In genomic region chr11:66467756-66468155, GRCh38 we compare ENCODE assay signal across 8 cellular contexts. TPM values are rescaled to one million over a fixed set of nuclear protein-coding genes. Genes with fewer than 3 reads are reported as not detected.
DNase-seq lines count a peak whose midpoint lies in the region; ATAC-seq and TF ChIP-seq lines count a peak whose summit lies in the region.

No MANE protein-coding gene starts in this region.

- peak overlapping the region; percentile 75 for H3K4me3 Mint-ChIP-seq in MCF 10A (ENCODE audit: unreplicated experiment)
- peak overlapping the region; percentile 85 for H3K4me3 Mint-ChIP-seq in mesothelial cell of epicardium

- H3K27me3 Mint-ChIP-seq in MCF 10A (ENCODE audit: insufficient read depth, unreplicated experiment) (no peaks in the 10 kb centered on the region), mesothelial cell of epicardium (ENCODE audit: low read depth) (no peaks in the 10 kb centered on the region)

- POLR2A ChIA-PET in MCF 10A (lab: Yijun Ruan, JAX): interaction anchor here (1.0 to 5.3 kb wide), 4 partner anchors 8 to 43 kb away, joined by 3 to 65 read pairs (median 6); partner anchors contain the start of genes BBS1, DPP3 and MRPL11

- H3K27ac Mint-ChIP-seq in MCF 10A (ENCODE audit: low read depth, unreplicated experiment) (peak overlapping the region; percentile 5), mesothelial cell of epicardium (peak overlapping the region; percentile 80)

- H3K36me3 Mint-ChIP-seq in MCF 10A (ENCODE audit: insufficient read depth, unreplicated experiment) (peaks cover 16% of the 10 kb centered on the region), mesothelial cell of epicardium (no peaks in the 10 kb centered on the region)

- no peak for ATAC-seq in GM21423 (IDR thresholded peaks at IDR 0.05; ENCODE audit: unreplicated experiment)
- no peak for ATAC-seq in HG03571 (IDR thresholded peaks at IDR 0.05; ENCODE audit: unreplicated experiment)

- TF ChIP-seq CTCF in MCF 10A (IDR thresholded peaks at IDR 0.05; ENCODE audit: unreplicated experiment) (no peak), mesothelial cell of epicardium (IDR thresholded peaks at IDR 0.05; ENCODE audit: unreplicated experiment) (no peak)

- no TSS peak for BruUV-seq in MCF 10A (replicated peaks; lab: Mats Ljungman, UMichigan)

- DNase-seq in SIG-M5 treated with dmso at 0.1 percent for 504 hours (lab: John Stamatoyannopoulos, UW; ENCODE audit: unreplicated experiment): peak; percentile 77
- DNase-seq in SIG-M5 (lab: John Stamatoyannopoulos, UW): no peak
- peak; percentile 7 for DNase-seq in NCI-H774 (lab: John Stamatoyannopoulos, UW)
- no peak for DNase-seq in MCF 10A (ENCODE audit: unreplicated experiment)
- DNase-seq in mesothelial cell of epicardium (ENCODE audit: low spot score in 2 of 2, unreplicated experiment in 2 of 2): no peak
- DNase-seq in A172 (ENCODE audit: low spot score): no peak

- H3K4me1 Mint-ChIP-seq in MCF 10A (ENCODE audit: insufficient read depth, unreplicated experiment) (no peaks in the 10 kb centered on the region), mesothelial cell of epicardium (peaks cover 6% of the 10 kb centered on the region)

- intact Hi-C loops in MCF 10A (cut with micrococcal nuclease): no loop called here

- H3K9me3 Mint-ChIP-seq in MCF 10A (ENCODE audit: unreplicated experiment) (no peaks in the 10 kb centered on the region), mesothelial cell of epicardium (peaks cover 9% of the 10 kb centered on the region)

- CTCF ChIA-PET in MCF 10A (lab: Yijun Ruan, JAX): interaction anchor here (0.6 to 0.7 kb wide), 2 partner anchors 119 to 135 kb away, joined by 3 to 5 read pairs; no protein-coding TSS in a partner anchor

RNA-seq across cellular contexts. Expression of gene PELI3, which starts 1.1 kb away (rescaled TPM):
- total RNA-seq in MCF 10A (2022): 5.0 and 6.1 TPM in 2 replicates
- total RNA-seq in mesothelial cell of epicardium: 17.3 to 18.2 TPM (median 17.9 TPM) in 3 replicates
- 13.3 and 16.1 TPM in 2 replicates for total RNA-seq in A172 (2014; rRNA removed; shearing (Covaris generic))

RNA-seq across cellular contexts. Expression of gene DPP3, which starts 12.5 kb away (rescaled TPM):
- total RNA-seq in MCF 10A (2022) (34.4 and 40.9 TPM in 2 replicates), mesothelial cell of epicardium (40.8 to 47.2 TPM (median 42.9 TPM) in 3 replicates)
- 76.7 and 79.7 TPM in 2 replicates for total RNA-seq in A172 (2014; rRNA removed; shearing (Covaris generic))

RNA-seq across cellular contexts. Expression of gene MRPL11, which starts 29.1 kb away (rescaled TPM):
- total RNA-seq in MCF 10A (2022): 65.5 and 69.1 TPM in 2 replicates
- 49.0 to 53.1 TPM (median 49.7 TPM) in 3 replicates for total RNA-seq in mesothelial cell of epicardium
- 80.0 and 127 TPM in 2 replicates for total RNA-seq in A172 (2014; rRNA removed; shearing (Covaris generic))

RNA-seq across cellular contexts. Expression of gene BBS1, which starts 42.7 kb away (rescaled TPM):
- 31.7 and 33.9 TPM in 2 replicates for total RNA-seq in MCF 10A (2022)
- total RNA-seq in mesothelial cell of epicardium: 61.5 to 62.0 TPM (median 61.5 TPM) in 3 replicates
- total RNA-seq in A172 (2014; rRNA removed; shearing (Covaris generic)): 14.7 and 22.0 TPM in 2 replicates

RNA-seq across cellular contexts. Expression of gene NPAS4, which starts 46.9 kb away (rescaled TPM):
- total RNA-seq in MCF 10A (2022): not detected in 2 replicates
- 1.00 to 1.2 TPM (median 1.1 TPM) in 3 replicates for total RNA-seq in mesothelial cell of epicardium
- total RNA-seq in A172 (2014; rRNA removed; shearing (Covaris generic)): not detected in 2 replicates

Comparison
In these comparisons a context has a peak if more than half of its experiments do, and no peak if none do; other contexts are left out.
1. DNase-seq: peak in SIG-M5 treated with dmso at 0.1 percent for 504 hours (single experiment) and NCI-H774 (single experiment); none in SIG-M5 (single experiment), MCF 10A (single experiment), mesothelial cell of epicardium (0 of 2) and A172 (single experiment).